ENCODE assay signal across 11 cellular contexts in genomic region chr6:68976260-68976659, GRCh38.
DNase-seq lines count a peak whose midpoint lies in the region; ATAC-seq, FAIRE-seq and TF ChIP-seq lines count a peak whose summit lies in the region.
"Had no signal": no experiment of that assay in that cellular context is flagged by ENCODE, and none has a peak within 500 bp of the region (broad histone marks: within the 10 kb centered on the region; RNA-seq: fewer than 3 reads in every experiment).

No MANE protein-coding gene starts in this region.

- no peak for FAIRE-seq in D721Med (lab: Jason Lieb, UNC)

- H2AFZ ChIP-seq in PC-3 (ENCODE audit: low read length) = no peak overlapping the region

- DNase-seq in D721Med (ENCODE audit: insufficient read length, low spot score) = no peak
- DNase-seq in H7 = peak; percentile 2
- DNase-seq in PC-3 = peak; percentile 17
- DNase-seq in endodermal cell = peak; percentile 54
- no peak for DNase-seq in kidney glomerular epithelial cell (lab: John Stamatoyannopoulos, UW)
- DNase-seq in KBM-7 = no peak
- DNase-seq: activated B cell treated with CpG ODN at 0.5 μM for 24 hours, gastrocnemius medialis, NCI-H1694 had no signal

- H3K4me1 Mint-ChIP-seq in endodermal cell = peaks cover 2% of the 10 kb centered on the region
- H3K4me1 Mint-ChIP-seq: activated B cell treated with CpG ODN at 0.5 μM for 24 hours had no signal

- H3K27me3 Mint-ChIP-seq in endodermal cell (ENCODE audit: insufficient read depth) = no peaks in the 10 kb centered on the region
- H3K27me3 Mint-ChIP-seq: activated B cell treated with CpG ODN at 0.5 μM for 24 hours had no signal

- no peaks in the 10 kb centered on the region for H3K9me3 ChIP-seq in PC-3 (ENCODE audit: low read length)
- no peaks in the 10 kb centered on the region for H3K9me3 ChIP-seq in endodermal cell (ENCODE audit: control insufficient read depth, low read length)
- H3K9me3 ChIP-seq: gastrocnemius medialis had no signal

- H3K9me3 Mint-ChIP-seq in endodermal cell = no peaks in the 10 kb centered on the region
- H3K9me3 Mint-ChIP-seq: activated B cell treated with CpG ODN at 0.5 μM for 24 hours had no signal

- no peak for ATAC-seq in PC-3
- no peak for ATAC-seq in HG03469 (IDR thresholded peaks at IDR 0.05; ENCODE audit: unreplicated experiment)
- ATAC-seq in HG03432 (IDR thresholded peaks at IDR 0.05; ENCODE audit: unreplicated experiment) = no peak
- ATAC-seq: gastrocnemius medialis had no signal

- intact Hi-C loops in PC-3 (cut with micrococcal nuclease) = no loop called here

- H3K9me2 ChIP-seq in PC-3 (replicated peaks; ENCODE audit: low read length) = no peaks in the 10 kb centered on the region

- TF ChIP-seq CTCF in D721Med (IDR thresholded peaks at IDR 0.05; ENCODE audit: insufficient read depth, missing control alignments) (peak; percentile 10), PC-3 (conservative IDR thresholded peaks at IDR 0.05; ENCODE audit: low read depth, low read length) (peak; percentile 53; the same call in 1 of the 2 replicates), endodermal cell (conservative IDR thresholded peaks at IDR 0.05) (peak; percentile 76)

- 76% methylated on average over 3 of the region's 4 CpGs; no CpG with 5 or more reads in 1 of the 2 experiments for WGBS in endodermal cell (ENCODE audit: insufficient coverage in 1 of 2, insufficient read length in 1 of 2), 2 experiments

- no peak overlapping the region for H3K4me3 Mint-ChIP-seq in endodermal cell
- H3K4me3 Mint-ChIP-seq: activated B cell treated with CpG ODN at 0.5 μM for 24 hours had no signal

- no peak overlapping the region for H3K27ac Mint-ChIP-seq in endodermal cell
- H3K27ac Mint-ChIP-seq: activated B cell treated with CpG ODN at 0.5 μM for 24 hours had no signal

- no peaks in the 10 kb centered on the region for H3K79me2 ChIP-seq in PC-3 (ENCODE audit: low read length)

- BruUV-seq in PC-3 (replicated peaks; lab: Mats Ljungman, UMichigan) = no TSS peak

- H3K27me3 ChIP-seq in H7 (ENCODE audit: control insufficient read depth, insufficient read depth, low read length) = no peaks in the 10 kb centered on the region
- no peaks in the 10 kb centered on the region for H3K27me3 ChIP-seq in PC-3 (ENCODE audit: low read length)
- H3K27me3 ChIP-seq in endodermal cell (ENCODE audit: control insufficient read depth, insufficient read depth, low read length, poor library complexity, severe bottlenecking) = no peaks in the 10 kb centered on the region
- H3K27me3 ChIP-seq: gastrocnemius medialis had no signal

- H3K4me3 ChIP-seq in H7 (ENCODE audit: insufficient read depth, low read depth, low read length) (no peak overlapping the region), PC-3 (ENCODE audit: low read length) (no peak overlapping the region), endodermal cell (ENCODE audit: low read length) (no peak overlapping the region)
- H3K4me3 ChIP-seq: gastrocnemius medialis had no signal

- H3F3A ChIP-seq in PC-3 (ENCODE audit: low read length, unreplicated experiment) = no peaks in the 10 kb centered on the region

- POLR2A ChIA-PET in PC-3 (lab: Charles Lee; ENCODE audit: unreplicated experiment) = no interaction called here

- H3K4me2 ChIP-seq in PC-3 (ENCODE audit: low read length) = no peak overlapping the region

- CTCF ChIA-PET in PC-3 (lab: Charles Lee) = no interaction called here

- H3K9ac ChIP-seq in PC-3 (ENCODE audit: low read length) (no peak overlapping the region), endodermal cell (ENCODE audit: extremely low read depth, low read length, poor library complexity, severe bottlenecking) (no peak overlapping the region)

- no peaks in the 10 kb centered on the region for H3K36me3 ChIP-seq in H7 (replicated peaks; ENCODE audit: control insufficient read depth, insufficient read depth, low read length)
- no peaks in the 10 kb centered on the region for H3K36me3 ChIP-seq in PC-3 (ENCODE audit: low read depth, low read length)
- H3K36me3 ChIP-seq in endodermal cell (ENCODE audit: control insufficient read depth, insufficient read depth, low read length) = no peaks in the 10 kb centered on the region
- H3K36me3 ChIP-seq: gastrocnemius medialis had no signal

- in situ Hi-C loops in KBM-7 (cut with MboI; ENCODE audit: low pct_unique_long_range_greater_than_20kb, low sequenced_read_pairs) = no loop called here

- H3K4me1 ChIP-seq in PC-3 (ENCODE audit: insufficient read depth, low read length) (no peaks in the 10 kb centered on the region), endodermal cell (ENCODE audit: control insufficient read depth, insufficient read depth, low read length) (no peaks in the 10 kb centered on the region)
- H3K4me1 ChIP-seq: gastrocnemius medialis had no signal

- H3K36me3 Mint-ChIP-seq in endodermal cell (ENCODE audit: low read depth) = no peaks in the 10 kb centered on the region

- H4K20me1 ChIP-seq in PC-3 (ENCODE audit: low read length) = no peaks in the 10 kb centered on the region

- H3K27ac ChIP-seq in PC-3 (ENCODE audit: low read length) (no peak overlapping the region), endodermal cell (ENCODE audit: low read depth, low read length) (no peak overlapping the region)
- H3K27ac ChIP-seq: gastrocnemius medialis had no signal

Comparison
In these comparisons a context has a peak if more than half of its experiments do, and no peak if none do; other contexts are left out.
1. DNase-seq: peak in H7 (single experiment), PC-3 (single experiment) and endodermal cell (single experiment); none in D721Med (single experiment), kidney glomerular epithelial cell (single experiment) and KBM-7 (single experiment).
2. CTCF ChIP-seq: peak in every context shown above with its lines; median percentile 76 in endodermal cell; 53 in PC-3; 10 in D721Med.